ENCODE assay signal across 20 cellular contexts in genomic region chr22:44332946-44333345, GRCh38.
"Had no signal": no experiment of that assay in that cellular context is flagged by ENCODE, and none has a peak within 500 bp of the region (broad histone marks: within the 10 kb centered on the region; RNA-seq: fewer than 3 reads in every experiment).

No MANE protein-coding gene starts in this region.

- H3K4me1 Mint-ChIP-seq: activated naive CD4-positive, alpha-beta T cell treated with anti-CD3 and anti-CD28 coated beads, Interleukin-2, amount 50 U/mL, for 24 hours had no signal

- H3K9me3 Mint-ChIP-seq: activated naive CD4-positive, alpha-beta T cell treated with anti-CD3 and anti-CD28 coated beads, Interleukin-2, amount 50 U/mL, for 24 hours; effector memory CD8-positive, alpha-beta T cell; nephron progenitor cell; T-helper 2 cell treated with Interferon-gamma antibody and Interleukin-4, amounts not matched to agents 5 μg/mL and 100 μg/mL, for 36 hours had no signal

- H3K36me3 Mint-ChIP-seq: activated naive CD4-positive, alpha-beta T cell treated with anti-CD3 and anti-CD28 coated beads, Interleukin-2, amount 50 U/mL, for 24 hours had no signal

- H3K27ac Mint-ChIP-seq: activated naive CD4-positive, alpha-beta T cell treated with anti-CD3 and anti-CD28 coated beads, Interleukin-2, amount 50 U/mL, for 24 hours; effector memory CD8-positive, alpha-beta T cell; T-helper 2 cell treated with Interferon-gamma antibody and Interleukin-4, amounts not matched to agents 5 μg/mL and 100 μg/mL, for 36 hours had no signal

- H3K4me3 ChIP-seq: adrenal gland, breast epithelium, colonic mucosa, upper lobe of right lung had no signal

- H3K4me3 Mint-ChIP-seq: T-helper 2 cell treated with Interferon-gamma antibody and Interleukin-4, amounts not matched to agents 5 μg/mL and 100 μg/mL, for 36 hours had no signal

- DNase-seq: activated CD4-positive, alpha-beta T cell treated with anti-CD3 and anti-CD28 coated beads for 1 hour; activated gamma-delta T cell treated with Interleukin-2 at 50 U/mL for 16 hours; activated T-cell treated with anti-CD3 and anti-CD28 coated beads, Interleukin-2, amount 50 U/mL, for 1 hour; adrenal gland; colonic mucosa; dorsolateral prefrontal cortex; effector memory CD8-positive, alpha-beta T cell; foreskin melanocyte; hippocampal formation; left ventricle myocardium superior; nephron progenitor cell; spleen; stimulated activated CD4-positive, alpha-beta T cell treated with anti-CD3 and anti-CD28 coated beads, Interleukin-4, amount 100 ng/mL, for 1 hour; stimulated activated naive CD4-positive, alpha-beta T cell treated with Interleukin-2 at 50 U/mL for 16 hours; upper lobe of right lung had no signal

- H3K27ac ChIP-seq: adrenal gland, breast epithelium, colonic mucosa, dorsolateral prefrontal cortex, spleen, upper lobe of right lung, VCaP had no signal

- ATAC-seq: effector memory CD8-positive, alpha-beta T cell; esophagus mucosa; left ventricle myocardium superior; upper lobe of right lung had no signal

- H3K36me3 ChIP-seq: adrenal gland, breast epithelium, colonic mucosa, spleen, upper lobe of right lung had no signal

- H3K9me3 ChIP-seq: adrenal gland, breast epithelium, colonic mucosa, spleen, upper lobe of right lung had no signal

- H3K4me1 ChIP-seq: adrenal gland, breast epithelium, colonic mucosa, upper lobe of right lung had no signal
